ENCODE assay signal across 26 cellular contexts in the genomic region with DNA sequence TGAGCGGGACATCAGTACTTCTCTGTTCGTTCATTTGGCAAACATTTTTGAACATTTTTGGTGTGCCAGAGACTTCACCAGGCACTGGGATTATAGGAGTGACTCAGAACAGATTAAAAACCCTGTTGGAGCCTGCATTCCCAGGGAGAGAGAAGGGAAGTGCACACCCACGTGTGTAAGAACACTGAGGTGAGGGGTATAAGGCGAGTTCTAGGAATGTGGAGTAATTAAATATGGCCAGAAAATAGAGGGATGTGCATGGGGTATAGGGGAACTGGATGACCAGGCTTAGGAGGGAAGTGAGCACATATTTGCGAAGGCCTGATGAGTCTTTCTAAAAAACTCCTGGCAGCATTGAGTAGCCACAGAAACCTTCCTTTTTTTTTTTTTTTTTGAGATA.
DNase-seq lines count a peak whose midpoint lies in the region; ATAC-seq and TF ChIP-seq lines count a peak whose summit lies in the region.
"Had no signal": no experiment of that assay in that cellular context is flagged by ENCODE, and none has a peak within 500 bp of the region (broad histone marks: within the 10 kb centered on the region; RNA-seq: fewer than 3 reads in every experiment).

No MANE protein-coding gene starts in this region.

- no peaks in the 10 kb centered on the region for H4K20me1 ChIP-seq in GM23248 (ENCODE audit: insufficient read depth)
- H4K20me1 ChIP-seq in PC-3 (ENCODE audit: low read length) = no peaks in the 10 kb centered on the region

- H3K9me3 Mint-ChIP-seq in activated CD4-positive, alpha-beta memory T cell treated with anti-CD3 and anti-CD28 coated beads, Interleukin-2, amount 10 ng/mL, durations not matched to agents 7 days and 5 days = no peaks in the 10 kb centered on the region
- H3K9me3 Mint-ChIP-seq: CD4-positive, alpha-beta memory T cell; immature natural killer cell; natural killer cell treated with Interleukin-12 subunit alpha and Interleukin-12 subunit beta and Interleukin-15 and Interleukin-18, amount 100 ng/mL, for 72 hours; WTC11 had no signal

- no peaks in the 10 kb centered on the region for H3K4me1 Mint-ChIP-seq in activated CD4-positive, alpha-beta memory T cell treated with anti-CD3 and anti-CD28 coated beads, Interleukin-2, amount 10 ng/mL, durations not matched to agents 7 days and 5 days
- H3K4me1 Mint-ChIP-seq: CD4-positive, alpha-beta memory T cell; immature natural killer cell had no signal

- H3K36me3 ChIP-seq in GM23248 (ENCODE audit: low read depth) (no peaks in the 10 kb centered on the region), PC-3 (ENCODE audit: low read depth, low read length) (no peaks in the 10 kb centered on the region), right lobe of liver (no peaks in the 10 kb centered on the region)
- H3K36me3 ChIP-seq: esophagus muscularis mucosa, gastrocnemius medialis, left lung, sigmoid colon, stomach, transverse colon had no signal

- H3K9ac ChIP-seq in GM23248 = no peak overlapping the region
- no peak overlapping the region for H3K9ac ChIP-seq in PC-3 (ENCODE audit: low read length)

- H3K27me3 ChIP-seq in GM23248 (replicated peaks; ENCODE audit: insufficient read depth) (no peaks in the 10 kb centered on the region), PC-3 (ENCODE audit: low read length) (no peaks in the 10 kb centered on the region), right lobe of liver (peaks cover 0 to 20% of the 10 kb centered on the region in 2 donors)
- H3K27me3 ChIP-seq: esophagus muscularis mucosa, gastrocnemius medialis, sigmoid colon, stomach, transverse colon had no signal

- no TSS peak for BruUV-seq in PC-3 (replicated peaks; lab: Mats Ljungman, UMichigan)

- in situ Hi-C loops in GM23248 (cut with MboI) = no loop called here

- H3K4me3 ChIP-seq in GM23248 (no peak overlapping the region), PC-3 (ENCODE audit: low read length) (no peak overlapping the region), retinal pigment epithelial cell (ENCODE audit: low read length) (no peak overlapping the region), right lobe of liver (no peak overlapping the region)
- H3K4me3 ChIP-seq: esophagus muscularis mucosa, gastrocnemius medialis, left lung, sigmoid colon, stomach, transverse colon had no signal

- peaks cover 10% of the 10 kb centered on the region for H3K27me3 Mint-ChIP-seq in activated CD4-positive, alpha-beta memory T cell treated with anti-CD3 and anti-CD28 coated beads, Interleukin-2, amount 10 ng/mL, durations not matched to agents 7 days and 5 days

- TF ChIP-seq CTCF in PC-3 (conservative IDR thresholded peaks at IDR 0.05; ENCODE audit: low read depth, low read length) = no peak
- TF ChIP-seq CTCF in retinal pigment epithelial cell (conservative IDR thresholded peaks at IDR 0.05; ENCODE audit: low read depth, low read length) = no peak
- no peak for TF ChIP-seq CTCF in right lobe of liver (IDR thresholded peaks at IDR 0.05)

- peaks cover 19% of the 10 kb centered on the region for H3K79me2 ChIP-seq in GM23248 (ENCODE audit: insufficient read depth)
- no peaks in the 10 kb centered on the region for H3K79me2 ChIP-seq in PC-3 (ENCODE audit: low read length)

- H3K36me3 Mint-ChIP-seq in activated CD4-positive, alpha-beta memory T cell treated with anti-CD3 and anti-CD28 coated beads, Interleukin-2, amount 10 ng/mL, durations not matched to agents 7 days and 5 days (ENCODE audit: low read depth) = no peaks in the 10 kb centered on the region
- H3K36me3 Mint-ChIP-seq: activated naive CD8-positive, alpha-beta T cell; CD4-positive, alpha-beta memory T cell; immature natural killer cell; natural killer cell treated with Interleukin-12 subunit alpha and Interleukin-12 subunit beta and Interleukin-15 and Interleukin-18, amount 100 ng/mL, for 72 hours; WTC11 had no signal

- H3K9me2 ChIP-seq in GM23248 (ENCODE audit: insufficient read depth) = no peaks in the 10 kb centered on the region
- H3K9me2 ChIP-seq in PC-3 (replicated peaks; ENCODE audit: low read length) = no peaks in the 10 kb centered on the region

- TF ChIP-seq POLR2A in right lobe of liver (IDR thresholded peaks at IDR 0.05) = no peak

- DNase-seq in GM23248 (peak; percentile 66), PC-3 (peak; percentile 35), retinal pigment epithelial cell (ENCODE audit: low read depth) (peak; percentile 77), right lobe of liver (no peak)
- DNase-seq in activated CD4-positive, alpha-beta memory T cell treated with anti-CD3 and anti-CD28 coated beads, Interleukin-2, amount 10 ng/mL, durations not matched to agents 7 days and 5 days = no peak
- no peak for DNase-seq in activated CD4-positive, alpha-beta T cell treated with anti-CD3 and anti-CD28 coated beads, Interleukin-2, amount 50 U/mL, for 48 hours
- DNase-seq: CD4-positive, alpha-beta memory T cell; effector CD8-positive, alpha-beta T cell; gastrocnemius medialis; hippocampal formation; immature natural killer cell; left lung; NCI-H1092 treated with DMSO at 0.1 percent for 48 hours; NCI-H187 treated with DMSO at 0.1 percent for 48 hours; posterior cingulate gyrus; sigmoid colon; stomach; T-helper 9 cell; transverse colon had no signal

- H3K4me1 ChIP-seq in GM23248 (ENCODE audit: insufficient read depth) = peaks cover 30% of the 10 kb centered on the region
- H3K4me1 ChIP-seq in PC-3 (ENCODE audit: insufficient read depth, low read length) = peaks cover 33% of the 10 kb centered on the region
- peaks cover 0 to 15% (median 4%) of the 10 kb centered on the region in 4 donors for H3K4me1 ChIP-seq in right lobe of liver

- peaks cover 16% of the 10 kb centered on the region for H3F3A ChIP-seq in GM23248 (ENCODE audit: insufficient read depth)
- H3F3A ChIP-seq in PC-3 (ENCODE audit: low read length, unreplicated experiment) = no peaks in the 10 kb centered on the region

- POLR2A ChIA-PET in PC-3 (lab: Charles Lee; ENCODE audit: unreplicated experiment) = no interaction called here
- POLR2A ChIA-PET in activated CD4-positive, alpha-beta memory T cell treated with anti-CD3 and anti-CD28 coated beads, Interleukin-2, amount 10 ng/mL, durations not matched to agents 7 days and 5 days (lab: Charles Lee) = no interaction called here

- H3K9me3 ChIP-seq in GM23248 (ENCODE audit: low read depth) = no peaks in the 10 kb centered on the region
- H3K9me3 ChIP-seq in PC-3 (ENCODE audit: low read length) = no peaks in the 10 kb centered on the region
- no peaks in the 10 kb centered on the region for H3K9me3 ChIP-seq in right lobe of liver
- H3K9me3 ChIP-seq: esophagus muscularis mucosa, gastrocnemius medialis, left lung, sigmoid colon, stomach, transverse colon had no signal

- peak overlapping the region; percentile 14 for H3K4me2 ChIP-seq in GM23248 (ENCODE audit: unreplicated experiment)
- no peak overlapping the region for H3K4me2 ChIP-seq in PC-3 (ENCODE audit: low read length)

- no peak overlapping the region for H3K4me3 Mint-ChIP-seq in activated CD4-positive, alpha-beta memory T cell treated with anti-CD3 and anti-CD28 coated beads, Interleukin-2, amount 10 ng/mL, durations not matched to agents 7 days and 5 days
- H3K4me3 Mint-ChIP-seq: activated naive CD8-positive, alpha-beta T cell; CD4-positive, alpha-beta memory T cell; immature natural killer cell; natural killer cell treated with Interleukin-12 subunit alpha and Interleukin-12 subunit beta and Interleukin-15 and Interleukin-18, amount 100 ng/mL, for 72 hours; WTC11 had no signal

- WGBS in GM23248 (ENCODE audit: low coverage in 1 of 2, low lambda C conversion rate in 2 of 2, missing lambda C conversion rate in 2 of 2), 2 experiments = 24 to 32% methylated on average over 5 of the region's 5 CpGs
- WGBS in right lobe of liver (ENCODE audit: insufficient coverage, low coverage, low lambda C conversion rate, missing lambda C conversion rate) = 68% methylated on average over 4 of the region's 5 CpGs

- CTCF ChIA-PET in PC-3 (lab: Charles Lee) = no interaction called here
- CTCF ChIA-PET in activated CD4-positive, alpha-beta memory T cell treated with anti-CD3 and anti-CD28 coated beads, Interleukin-2, amount 10 ng/mL, durations not matched to agents 7 days and 5 days (lab: Charles Lee) = no interaction called here

- ATAC-seq in PC-3 (peak; percentile 52), esophagus mucosa (peak; percentile 71), right lobe of liver (no peak), GM18873 (IDR thresholded peaks at IDR 0.05; ENCODE audit: low FRiP score, unreplicated experiment) (no peak)
- ATAC-seq: gastrocnemius medialis; HepG2; left lung; natural killer cell treated with Interleukin-12 subunit alpha and Interleukin-12 subunit beta and Interleukin-15 and Interleukin-18, amount 100 ng/mL, for 72 hours; WTC11 had no signal

- intact Hi-C loops in PC-3 (cut with micrococcal nuclease) = loop anchor here (10.0 kb wide), 1 partner anchor 179 kb away; no protein-coding TSS in a partner anchor
- intact Hi-C loops in right lobe of liver (cut with DNase I) = no loop called here

- H3K27ac ChIP-seq in GM23248 (peak overlapping the region; percentile 11), PC-3 (ENCODE audit: low read length) (peak overlapping the region; percentile 7; the same call in 1 of the 2 replicates), right lobe of liver (no peak overlapping the region)
- H3K27ac ChIP-seq: esophagus muscularis mucosa, gastrocnemius medialis, left lung, sigmoid colon, stomach, transverse colon had no signal

- no peak overlapping the region for H3K27ac Mint-ChIP-seq in activated CD4-positive, alpha-beta memory T cell treated with anti-CD3 and anti-CD28 coated beads, Interleukin-2, amount 10 ng/mL, durations not matched to agents 7 days and 5 days
- H3K27ac Mint-ChIP-seq: activated naive CD8-positive, alpha-beta T cell; CD4-positive, alpha-beta memory T cell; immature natural killer cell; natural killer cell treated with Interleukin-12 subunit alpha and Interleukin-12 subunit beta and Interleukin-15 and Interleukin-18, amount 100 ng/mL, for 72 hours; WTC11 had no signal

- H2AFZ ChIP-seq in GM23248 (no peak overlapping the region), PC-3 (ENCODE audit: low read length) (no peak overlapping the region)

Comparison
In these comparisons a context has a peak if more than half of its experiments do, and no peak if none do; other contexts are left out.
1. DNase-seq: peak in GM23248 (single experiment), PC-3 (single experiment) and retinal pigment epithelial cell (single experiment); none in right lobe of liver (0 of 3), activated CD4-positive, alpha-beta memory T cell treated with anti-CD3 and anti-CD28 coated beads, Interleukin-2, amount 10 ng/mL, durations not matched to agents 7 days and 5 days (single experiment) and activated CD4-positive, alpha-beta T cell treated with anti-CD3 and anti-CD28 coated beads, Interleukin-2, amount 50 U/mL, for 48 hours (0 of 2).
2. H3K27ac ChIP-seq: peak in GM23248 (single experiment) and PC-3 (single experiment); none in right lobe of liver (0 of 3).
3. ATAC-seq: peak in PC-3 (single experiment) and esophagus mucosa (single experiment); none in right lobe of liver (0 of 4) and GM18873 (single experiment).